In genomic region chr1:229625893-229626831, GRCh38 we compare ENCODE assay signal across 1 cellular context.
TF ChIP-seq lines count a peak whose summit lies in the region.

TAF5L (minus strand) TSS chr1:229626122; CDS start chr1:229614482, 11,640 bp downstream.
URB2 (plus strand) TSS chr1:229626247; CDS start chr1:229627634, 1,387 bp downstream.

TF ChIP-seq in HepG2, 621 proteins besides CTCF, POLR2A, EP300 and RAD21 (continued from another document and continues in another):
- peak; percentile 97 for TF ChIP-seq ZBTB2 (CRISPR knock-in tag; IDR thresholded peaks at IDR 0.05; ENCODE audit: low read depth)
- no peak for TF ChIP-seq E2F1 (CRISPR knock-in tag; IDR thresholded peaks at IDR 0.05)
- no peak for TF ChIP-seq FOXP4 (CRISPR knock-in tag; IDR thresholded peaks at IDR 0.05)
- TF ChIP-seq KDM1A (CRISPR knock-in tag; IDR thresholded peaks at IDR 0.05), result no peak
- TF ChIP-seq SP5 (CRISPR knock-in tag; IDR thresholded peaks at IDR 0.05; ENCODE audit: borderline replicate concordance, low read depth), result peak; percentile 59; the same call in 1 of the 2 replicates
- TF ChIP-seq IKZF4 (CRISPR knock-in tag; IDR thresholded peaks at IDR 0.05; ENCODE audit: borderline replicate concordance, low read depth, not compliant biosample characterization), result peak; percentile 34
- no peak for TF ChIP-seq CCAR2 (optimal IDR thresholded peaks at IDR 0.05; ENCODE audit: low read depth, low read length)
- no peak; the same call in 1 of the 2 replicates for TF ChIP-seq ZHX2 (IDR thresholded peaks at IDR 0.05; ENCODE audit: low read depth)
- TF ChIP-seq ZHX2 (CRISPR knock-in tag; IDR thresholded peaks at IDR 0.05; ENCODE audit: borderline replicate concordance), result no peak
- TF ChIP-seq ZNF292 (CRISPR knock-in tag; IDR thresholded peaks at IDR 0.05; ENCODE audit: borderline replicate concordance, low read depth), result no peak; the same call in 1 of the 2 replicates
- no peak for TF ChIP-seq DMTF1 (CRISPR knock-in tag; IDR thresholded peaks at IDR 0.05)
- TF ChIP-seq PHF20 (CRISPR knock-in tag; IDR thresholded peaks at IDR 0.05), result peak; percentile 82
- no peak for TF ChIP-seq ZNF296 (CRISPR knock-in tag; conservative IDR thresholded peaks at IDR 0.05)
- TF ChIP-seq ZBTB7B (CRISPR knock-in tag; IDR thresholded peaks at IDR 0.05), result no peak
- TF ChIP-seq GPN1 (CRISPR knock-in tag; IDR thresholded peaks at IDR 0.05; ENCODE audit: borderline replicate concordance), result no peak
- no peak for TF ChIP-seq HNRNPUL1 (IDR thresholded peaks at IDR 0.05; ENCODE audit: low read depth, low read length)
- no peak for TF ChIP-seq ZNF576 (CRISPR knock-in tag; IDR thresholded peaks at IDR 0.05)
- no peak for TF ChIP-seq NR2F2 (IDR thresholded peaks at IDR 0.05; ENCODE audit: borderline replicate concordance, low read depth)
- TF ChIP-seq ARNT (IDR thresholded peaks at IDR 0.05), result no peak
- no peak for TF ChIP-seq RXRB (CRISPR knock-in tag; IDR thresholded peaks at IDR 0.05; ENCODE audit: borderline replicate concordance)
- TF ChIP-seq ZNF558 (CRISPR knock-in tag; IDR thresholded peaks at IDR 0.05; ENCODE audit: borderline replicate concordance), result peak; percentile 74; the same call in 1 of the 2 replicates
- peak; percentile 85; the same call in 1 of the 2 replicates for TF ChIP-seq ZNF546 (CRISPR knock-in tag; conservative IDR thresholded peaks at IDR 0.05)
- TF ChIP-seq ZNF260 (CRISPR knock-in tag; IDR thresholded peaks at IDR 0.05; ENCODE audit: borderline replicate concordance, low read depth), result no peak
- peak; percentile 66; the same call in 1 of the 2 replicates for TF ChIP-seq ZNF33B (CRISPR knock-in tag; IDR thresholded peaks at IDR 0.05)
- TF ChIP-seq RARG (CRISPR knock-in tag; IDR thresholded peaks at IDR 0.05; ENCODE audit: low read depth), result peak; percentile 54; the same call in 1 of the 2 replicates
- no peak for TF ChIP-seq ATF1 (CRISPR knock-in tag; IDR thresholded peaks at IDR 0.05)
- TF ChIP-seq GZF1 (CRISPR knock-in tag; IDR thresholded peaks at IDR 0.05), result no peak
- no peak for TF ChIP-seq SRSF9 (IDR thresholded peaks at IDR 0.05; ENCODE audit: borderline replicate concordance, insufficient read depth, low read depth, low read length, poor library complexity, severe bottlenecking)
- peak; percentile 64; the same call in 1 of the 2 replicates for TF ChIP-seq BCL3 (CRISPR knock-in tag; IDR thresholded peaks at IDR 0.05)
- TF ChIP-seq MZF1 (CRISPR knock-in tag; IDR thresholded peaks at IDR 0.05; ENCODE audit: borderline replicate concordance), result no peak
- TF ChIP-seq ZNF253 (CRISPR knock-in tag; IDR thresholded peaks at IDR 0.05; ENCODE audit: borderline replicate concordance), result no peak
- TF ChIP-seq ATAD3A (CRISPR knock-in tag; IDR thresholded peaks at IDR 0.05), result no peak
- TF ChIP-seq PLRG1 (conservative IDR thresholded peaks at IDR 0.05), result no peak
- TF ChIP-seq ZSCAN29 (CRISPR knock-in tag; conservative IDR thresholded peaks at IDR 0.05), result no peak
- TF ChIP-seq JUN (CRISPR knock-in tag; IDR thresholded peaks at IDR 0.05), result 0 out of 2 replicates have a peak, but pooled peaks have one; percentile 22
- peak in 1 of 2 experiments; percentile 89; a peak in 2 of 4 replicates for TF ChIP-seq KLF16 (CRISPR knock-in tag; IDR thresholded peaks at IDR 0.05)
- no peak for TF ChIP-seq RELA (CRISPR knock-in tag; IDR thresholded peaks at IDR 0.05)
- TF ChIP-seq DBP (CRISPR knock-in tag; IDR thresholded peaks at IDR 0.05; ENCODE audit: not compliant biosample characterization), result no peak
- TF ChIP-seq SRSF1 (optimal IDR thresholded peaks at IDR 0.05; ENCODE audit: low read depth, low read length), result peak; percentile 68
- no peak for TF ChIP-seq FOXJ3 (CRISPR knock-in tag; IDR thresholded peaks at IDR 0.05; ENCODE audit: borderline replicate concordance)
- no peak for TF ChIP-seq GPBP1L1 (CRISPR knock-in tag; IDR thresholded peaks at IDR 0.05)
- no peak for TF ChIP-seq ZNF264 (CRISPR knock-in tag; IDR thresholded peaks at IDR 0.05)
- TF ChIP-seq ZBTB46 (CRISPR knock-in tag; IDR thresholded peaks at IDR 0.05; ENCODE audit: borderline replicate concordance), result no peak
- TF ChIP-seq TCF7L2 (IDR thresholded peaks at IDR 0.05; ENCODE audit: low read depth, low read length), result no peak
- no peak for TF ChIP-seq HOXD1 (CRISPR knock-in tag; IDR thresholded peaks at IDR 0.05)
- peak; percentile 91 for TF ChIP-seq DMAP1 (CRISPR knock-in tag; IDR thresholded peaks at IDR 0.05)
- peak; percentile 75; the same call in 1 of the 2 replicates for TF ChIP-seq ZSCAN20 (CRISPR knock-in tag; IDR thresholded peaks at IDR 0.05; ENCODE audit: borderline replicate concordance)
- no peak for TF ChIP-seq MATR3 (CRISPR knock-in tag; IDR thresholded peaks at IDR 0.05)
